1 cellular context compared by ENCODE assay signal in genomic region chr6:38180586-38180985, GRCh38.
TF ChIP-seq lines count a peak whose summit lies in the region.

No MANE protein-coding gene starts in this region.

TF ChIP-seq in WTC11, 78 proteins besides CTCF, POLR2A, EP300 and RAD21 (continued from another document):
- TF ChIP-seq HMGXB4 (CRISPR knock-in tag; IDR thresholded peaks at IDR 0.05) (no peak), ZNF423 (CRISPR knock-in tag; IDR thresholded peaks at IDR 0.05) (no peak), ESRRA (CRISPR knock-in tag; IDR thresholded peaks at IDR 0.05; ENCODE audit: borderline replicate concordance) (no peak), GTF2I (CRISPR knock-in tag; conservative IDR thresholded peaks at IDR 0.05) (no peak), SMAD3 (CRISPR knock-in tag; IDR thresholded peaks at IDR 0.05; ENCODE audit: borderline replicate concordance) (no peak), ZMAT4 (CRISPR knock-in tag; IDR thresholded peaks at IDR 0.05) (no peak)
